ENCODE assay signal across 14 cellular contexts in genomic region chr10:112986791-112987190, GRCh38. TPM values are rescaled to one million over a fixed set of nuclear protein-coding genes. Genes with fewer than 3 reads are reported as not detected.
DNase-seq lines count a peak whose midpoint lies in the region; ATAC-seq and TF ChIP-seq lines count a peak whose summit lies in the region.
"Had no signal": no experiment of that assay in that cellular context is flagged by ENCODE, and none has a peak within 500 bp of the region (broad histone marks: within the 10 kb centered on the region; RNA-seq: fewer than 3 reads in every experiment).

No MANE protein-coding gene starts in this region.

- no peak overlapping the region for H4K12ac ChIP-seq in trophoblast cell (ENCODE audit: low read depth, low read length)

- WGBS in trophoblast cell (ENCODE audit: extremely low coverage, insufficient coverage, insufficient read length), result no CpG with 5 or more reads among the region's 7 CpGs

- H3K4me1 ChIP-seq in BLaER1 treated with 17β-estradiol and CSF1 and Interleukin-3, amounts not matched to agents 10 nM and 100 nM, result peaks cover 43 to 54% (median 48%) of the 10 kb centered on the region in 10 experiments
- H3K4me1 ChIP-seq in trophoblast cell (ENCODE audit: control insufficient read depth in 1 of 2, insufficient read depth in 2 of 2, low read length in 2 of 2), result peaks cover 38 to 56% of the 10 kb centered on the region in 2 experiments
- H3K4me1 ChIP-seq in tibial artery, result peaks cover 0 to 97% (median 53%) of the 10 kb centered on the region in 4 donors

- peak; percentile 24 for ATAC-seq in esophagus mucosa
- ATAC-seq: left colon, PC-3 had no signal

- H2BK5ac ChIP-seq in trophoblast cell (ENCODE audit: low read depth, low read length, poor library complexity), result peak overlapping the region; percentile 78

- intact Hi-C loops in tibial artery (cut with DNase I; ENCODE audit: low total_unique reads), result no loop called here

- peak overlapping the region in 5 of 11 experiments; percentile 6 to 54 (median 33); a peak in 8 of 22 replicates for H3K27ac ChIP-seq in BLaER1 treated with 17β-estradiol and CSF1 and Interleukin-3, amounts not matched to agents 10 nM and 100 nM
- H3K27ac ChIP-seq in trophoblast cell (ENCODE audit: low read depth, low read length) (peak overlapping the region; percentile 95), tibial artery (peak overlapping the region in 1 of 2 donors; percentile 46)

- H3K9me3 ChIP-seq in BLaER1 treated with 17β-estradiol and CSF1 and Interleukin-3, amounts not matched to agents 10 nM and 100 nM (replicated peaks in 1 of 11), result peaks cover 0 to 9% (median 0%) of the 10 kb centered on the region in 11 experiments; a peak in 3 of 22 replicates
- H3K9me3 ChIP-seq in trophoblast cell (ENCODE audit: insufficient read depth, low read depth, low read length), result no peaks in the 10 kb centered on the region
- no peaks in the 10 kb centered on the region for H3K9me3 ChIP-seq in tibial artery
- H3K9me3 ChIP-seq: heart left ventricle had no signal

- no peak overlapping the region for H3K4me3 ChIP-seq in BLaER1 treated with 17β-estradiol and CSF1 and Interleukin-3, amounts not matched to agents 10 nM and 100 nM
- no peak overlapping the region for H3K4me3 ChIP-seq in trophoblast cell (ENCODE audit: low read depth, low read length)
- no peak overlapping the region for H3K4me3 ChIP-seq in tibial artery
- H3K4me3 ChIP-seq: heart left ventricle had no signal

- H3K23ac ChIP-seq in trophoblast cell (ENCODE audit: low read length), result no peak overlapping the region

- H3K4ac ChIP-seq in trophoblast cell (ENCODE audit: low read depth, low read length), result no peak overlapping the region

- DNase-seq in M059J (ENCODE audit: low read depth) (peak; percentile 42), trophoblast cell (peak; percentile 27 to 86), dermis blood vessel endothelial cell (no peak), tibial artery (no peak), NOMO-1 treated with dmso at 0.1 percent for 144 hours (lab: John Stamatoyannopoulos, UW; ENCODE audit: unreplicated experiment) (no peak)
- no peak for DNase-seq in effector CD8-positive, alpha-beta T cell (lab: John Stamatoyannopoulos, UW)
- DNase-seq: activated gamma-delta T cell treated with Interleukin-2 at 50 U/mL for 16 hours, DMS79, H7, heart left ventricle, left colon, PC-3 had no signal

- no peak overlapping the region for H2BK120ac ChIP-seq in trophoblast cell (ENCODE audit: insufficient read depth, low read length, poor library complexity)

- H2AK5ac ChIP-seq in trophoblast cell (ENCODE audit: low read length), result no peak overlapping the region

- no peak for TF ChIP-seq CTCF in tibial artery (IDR thresholded peaks at IDR 0.05)

- peaks cover 16% of the 10 kb centered on the region for H3K79me2 ChIP-seq in trophoblast cell (ENCODE audit: control insufficient read depth, insufficient read depth, low read length, poor library complexity)

- no peak overlapping the region for H3K14ac ChIP-seq in trophoblast cell (ENCODE audit: low read length)

- peaks cover 20 to 54% (median 45%) of the 10 kb centered on the region in 11 experiments for H3K36me3 ChIP-seq in BLaER1 treated with 17β-estradiol and CSF1 and Interleukin-3, amounts not matched to agents 10 nM and 100 nM
- H3K36me3 ChIP-seq in trophoblast cell (ENCODE audit: control insufficient read depth in 1 of 2, insufficient read depth in 2 of 2, low read length in 2 of 2) (peaks cover 3 to 7% of the 10 kb centered on the region in 2 experiments), tibial artery (peaks cover 0 to 6% (median 4%) of the 10 kb centered on the region in 3 donors)
- H3K36me3 ChIP-seq: heart left ventricle had no signal

- H2AFZ ChIP-seq in trophoblast cell (ENCODE audit: insufficient read depth, low read length, poor library complexity), result no peak overlapping the region

- H3K4me2 ChIP-seq in BLaER1 treated with 17β-estradiol and CSF1 and Interleukin-3, amounts not matched to agents 10 nM and 100 nM, result peak overlapping the region in 10 of 11 experiments; percentile 53 to 90 (median 74); a peak in 21 of 22 replicates
- peak overlapping the region; percentile 59 for H3K4me2 ChIP-seq in trophoblast cell (ENCODE audit: low read length)

- H2BK12ac ChIP-seq in trophoblast cell (ENCODE audit: low read length), result no peak overlapping the region

- H4K20me1 ChIP-seq in BLaER1 treated with 17β-estradiol and CSF1 and Interleukin-3, amounts not matched to agents 10 nM and 100 nM, result peaks cover 98 to 100% (median 100%) of the 10 kb centered on the region in 11 experiments

- no peak overlapping the region for H3K18ac ChIP-seq in trophoblast cell (ENCODE audit: low read length)

- H3K27me3 ChIP-seq in BLaER1 treated with 17β-estradiol and CSF1 and Interleukin-3, amounts not matched to agents 10 nM and 100 nM, result peaks cover 0 to 34% (median 5%) of the 10 kb centered on the region in 11 experiments; a peak in 8 of 22 replicates
- no peaks in the 10 kb centered on the region for H3K27me3 ChIP-seq in trophoblast cell (ENCODE audit: insufficient read depth, low read length)
- H3K27me3 ChIP-seq in tibial artery, result no peaks in the 10 kb centered on the region
- H3K27me3 ChIP-seq: heart left ventricle had no signal

- no peak overlapping the region for H4K91ac ChIP-seq in trophoblast cell (ENCODE audit: low read depth, low read length)

- H4K8ac ChIP-seq in trophoblast cell (ENCODE audit: low read depth, low read length), result no peak overlapping the region

- H3K9ac ChIP-seq in BLaER1 treated with 17β-estradiol and CSF1 and Interleukin-3, amounts not matched to agents 10 nM and 100 nM, result peak overlapping the region in 2 of 11 experiments; percentile 10 to 30; a peak in 3 of 22 replicates
- no peak overlapping the region for H3K9ac ChIP-seq in trophoblast cell (ENCODE audit: low read length)

- H3K79me1 ChIP-seq in trophoblast cell (ENCODE audit: low read length), result peaks cover 20% of the 10 kb centered on the region

RNA-seq across cellular contexts. Expression of gene TCF7L2, which starts 36.7 kb away (rescaled TPM):
- 0.34 and 2.6 TPM in 2 replicates for total RNA-seq in M059J (2014; rRNA removed; shearing (Covaris generic))
- 10.8 TPM for total RNA-seq in esophagus mucosa
- polyA plus RNA-seq in trophoblast cell (2013), result 83.7 and 89.6 TPM in 2 replicates
- total RNA-seq in dermis blood vessel endothelial cell, result 2.9 and 3.8 TPM in 2 replicates

Comparison
In these comparisons a context has a peak if more than half of its experiments do, and no peak if none do; other contexts are left out.
1. DNase-seq: peak in M059J (single experiment) and trophoblast cell (2 of 2); none in dermis blood vessel endothelial cell (single experiment), effector CD8-positive, alpha-beta T cell (single experiment), tibial artery (0 of 2) and NOMO-1 treated with dmso at 0.1 percent for 144 hours (single experiment).